Comparison of ENCODE assay signal across 13 cellular contexts in the genomic region with DNA sequence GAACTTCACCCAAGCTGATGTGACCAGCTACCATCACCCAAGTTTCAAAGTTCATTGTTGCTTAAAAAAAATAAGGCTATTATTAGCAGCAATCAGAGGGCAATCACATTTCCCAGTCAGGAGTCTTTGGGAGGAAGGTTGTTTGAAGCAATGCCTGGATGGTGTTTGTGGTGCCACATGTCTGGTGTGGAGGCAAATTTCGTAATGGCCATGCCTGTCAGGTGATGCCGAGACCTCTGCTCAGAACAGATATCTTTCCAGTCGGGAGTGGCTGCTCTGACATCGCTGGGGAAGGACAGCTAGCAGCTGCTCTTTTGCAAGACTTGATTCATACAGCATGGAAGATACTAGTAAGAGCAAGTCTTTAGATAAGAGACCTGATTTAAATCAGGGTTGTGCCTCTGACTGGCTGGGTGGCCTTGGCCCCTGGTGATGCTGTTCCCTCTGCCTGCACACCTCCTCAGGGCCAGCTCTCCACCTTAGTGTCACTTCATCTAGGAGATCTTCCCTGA.
A peak's percentile ranks its signal among the peaks of the same experiment; 100 is the strongest.
DNase-seq lines count a peak whose midpoint lies in the region; ATAC-seq and TF ChIP-seq lines count a peak whose summit lies in the region.
"Had no signal": no experiment of that assay in that cellular context is flagged by ENCODE, and none has a peak within 500 bp of the region (broad histone marks: within the 10 kb centered on the region; RNA-seq: fewer than 3 reads in every experiment).

No MANE protein-coding gene starts in this region.

- H3K27me3 ChIP-seq in mesenchymal stem cell (ENCODE audit: control insufficient read depth in 1 of 2, insufficient read depth in 1 of 2, low read length in 2 of 2) (no peaks in the 10 kb centered on the region), aorta (ENCODE audit: control insufficient read depth in 1 of 2, insufficient read depth in 2 of 2, low read length in 1 of 2) (no peaks in the 10 kb centered on the region), thyroid gland (no peaks in the 10 kb centered on the region)

- peak overlapping the region in 1 of 2 experiments; percentile 4 for H2BK12ac ChIP-seq in mesenchymal stem cell (ENCODE audit: low read length in 2 of 2)

- H2BK15ac ChIP-seq in mesenchymal stem cell (ENCODE audit: low read depth, poor library complexity, severe bottlenecking): no peak overlapping the region

- H3K23ac ChIP-seq in mesenchymal stem cell (ENCODE audit: low read length in 2 of 2): peak overlapping the region in 1 of 2 experiments; percentile 66

- no peak overlapping the region for H2BK5ac ChIP-seq in mesenchymal stem cell (ENCODE audit: low read depth, low read length, poor library complexity, severe bottlenecking)

- H3K14ac ChIP-seq in mesenchymal stem cell (ENCODE audit: low read length in 2 of 2): no peak overlapping the region

- H4K8ac ChIP-seq in mesenchymal stem cell (ENCODE audit: low read length): no peak overlapping the region

- intact Hi-C loops in aorta (cut with DNase I) (no loop called here), thyroid gland (cut with DNase I) (no loop called here)

- WGBS in mesenchymal stem cell: 91% methylated on average over 4 of the region's 4 CpGs
- 81 to 82% methylated on average over 4 of the region's 4 CpGs for WGBS in aorta, 2 donors
- 94 to 100% methylated on average over 4 of the region's 4 CpGs for WGBS in thyroid gland, 2 donors

- no peak overlapping the region for H2BK120ac ChIP-seq in mesenchymal stem cell (ENCODE audit: low read depth, low read length)

- H3K79me1 ChIP-seq in mesenchymal stem cell (replicated peaks; ENCODE audit: low read length, poor library complexity, severe bottlenecking): no peaks in the 10 kb centered on the region

- H3K36me3 ChIP-seq in mesenchymal stem cell (ENCODE audit: control insufficient read depth in 1 of 2, insufficient read depth in 2 of 2, low read depth in 1 of 2, low read length in 2 of 2) (no peaks in the 10 kb centered on the region), aorta (ENCODE audit: control insufficient read depth in 1 of 2, insufficient read depth in 2 of 2, low read length in 1 of 2) (no peaks in the 10 kb centered on the region), thyroid gland (no peaks in the 10 kb centered on the region)
- H3K36me3 ChIP-seq: thoracic aorta had no signal

- H3K9me3 ChIP-seq in mesenchymal stem cell (ENCODE audit: control insufficient read depth, low read length) (no peaks in the 10 kb centered on the region), aorta (ENCODE audit: control insufficient read depth, low read length) (no peaks in the 10 kb centered on the region), thyroid gland (no peaks in the 10 kb centered on the region)
- H3K9me3 ChIP-seq: thoracic aorta had no signal

- H4K91ac ChIP-seq in mesenchymal stem cell (ENCODE audit: low read length): no peak overlapping the region

- no peak overlapping the region for H3K4me2 ChIP-seq in mesenchymal stem cell (ENCODE audit: low read length, poor library complexity, severe bottlenecking)
- H3K4me2 ChIP-seq: smooth muscle cell had no signal

- H3K4ac ChIP-seq in mesenchymal stem cell (ENCODE audit: low read depth in 1 of 2, low read length in 2 of 2): no peak overlapping the region

- TF ChIP-seq POLR2A in thyroid gland (IDR thresholded peaks at IDR 0.05): no peak

- peak overlapping the region; percentile 30 for H3K9ac ChIP-seq in mesenchymal stem cell (ENCODE audit: low read length)

- H3K4me1 ChIP-seq in mesenchymal stem cell (ENCODE audit: control insufficient read depth, insufficient read depth, low read depth, low read length): peaks cover 3% of the 10 kb centered on the region
- no peaks in the 10 kb centered on the region for H3K4me1 ChIP-seq in aorta (ENCODE audit: control insufficient read depth in 1 of 2, insufficient read depth in 2 of 2, low read length in 2 of 2)
- peaks cover 13% of the 10 kb centered on the region in 2 donors for H3K4me1 ChIP-seq in thyroid gland

- H3K27ac ChIP-seq in mesenchymal stem cell (ENCODE audit: low read length, poor library complexity, severe bottlenecking): no peak overlapping the region
- no peak overlapping the region for H3K27ac ChIP-seq in aorta (ENCODE audit: low read depth in 1 of 2, low read length in 2 of 2)
- no peak overlapping the region for H3K27ac ChIP-seq in thyroid gland
- H3K27ac ChIP-seq: thoracic aorta had no signal

- H2AK5ac ChIP-seq in mesenchymal stem cell (ENCODE audit: low read length, severe bottlenecking): no peak overlapping the region

- TF ChIP-seq CTCF in foreskin fibroblast (IDR thresholded peaks at IDR 0.05; ENCODE audit: low read depth, low read length): no peak
- no peak for TF ChIP-seq CTCF in thyroid gland (IDR thresholded peaks at IDR 0.05)

- H3K4me3 ChIP-seq in foreskin fibroblast (ENCODE audit: low read depth in 1 of 2, low read length in 2 of 2): no peak overlapping the region
- H3K4me3 ChIP-seq in mesenchymal stem cell (ENCODE audit: insufficient read depth in 1 of 2, low read depth in 1 of 2, low read length in 2 of 2): no peak overlapping the region
- H3K4me3 ChIP-seq in aorta (ENCODE audit: low read length in 2 of 2): no peak overlapping the region
- no peak overlapping the region for H3K4me3 ChIP-seq in thyroid gland (replicated peaks in 1 of 3)
- H3K4me3 ChIP-seq: smooth muscle cell, thoracic aorta had no signal

- ATAC-seq in aorta (ENCODE audit: low FRiP score): peak; percentile 33

- no peak overlapping the region for H2AFZ ChIP-seq in mesenchymal stem cell (ENCODE audit: low read depth, low read length)

- peak; percentile 47 for DNase-seq in activated CD8-positive, alpha-beta memory T cell treated with anti-CD3 and anti-CD28 coated beads for 24 hours
- no peak for DNase-seq in activated CD8-positive, alpha-beta memory T cell treated with anti-CD3 and anti-CD28 coated beads, Interleukin-2, amount 50 U/mL, for 48 hours
- peak; percentile 64 to 75 for DNase-seq in foreskin fibroblast
- DNase-seq in mesenchymal stem cell: peak; percentile 50
- DNase-seq in aorta: peak in 1 of 2 donors; percentile 62
- no peak for DNase-seq in hepatic stellate cell (ENCODE audit: low spot score)
- no peak for DNase-seq in thyroid gland
- DNase-seq in NCI-H446 (lab: John Stamatoyannopoulos, UW): no peak
- DNase-seq: activated CD4-positive, alpha-beta T cell treated with anti-CD3 and anti-CD28 coated beads, Interleukin-2, amount 10 ng/mL, durations not matched to agents 24 days and 14 days; naive B cell; NCI-H2081 had no signal

- H3K18ac ChIP-seq in mesenchymal stem cell (ENCODE audit: low read depth in 1 of 2, low read length in 2 of 2): no peak overlapping the region

Comparison
In these comparisons a context has a peak if more than half of its experiments do, and no peak if none do; other contexts are left out.
1. DNase-seq: peak in activated CD8-positive, alpha-beta memory T cell treated with anti-CD3 and anti-CD28 coated beads for 24 hours (single experiment), foreskin fibroblast (2 of 2) and mesenchymal stem cell (single experiment); none in activated CD8-positive, alpha-beta memory T cell treated with anti-CD3 and anti-CD28 coated beads, Interleukin-2, amount 50 U/mL, for 48 hours (single experiment), hepatic stellate cell (single experiment), thyroid gland (0 of 2) and NCI-H446 (0 of 2).